24 cellular contexts compared by ENCODE assay signal in genomic region chr7:107975394-107976013, GRCh38. TPM values are rescaled to one million over a fixed set of nuclear protein-coding genes. Genes with fewer than 3 reads are reported as not detected.
"Had no signal": no experiment of that assay in that cellular context is flagged by ENCODE, and none has a peak within 500 bp of the region (broad histone marks: within the 10 kb centered on the region; RNA-seq: fewer than 3 reads in every experiment).

No MANE protein-coding gene starts in this region.

- H3K27ac ChIP-seq: foreskin keratinocyte, lower lobe of right lung, parathyroid adenoma, testis, vagina had no signal

- H3K79me2 ChIP-seq: parathyroid adenoma had no signal

- H3K4me3 Mint-ChIP-seq: activated CD4-positive, alpha-beta memory T cell treated with anti-CD3 and anti-CD28 coated beads for 36 hours; activated naive CD4-positive, alpha-beta T cell treated with anti-CD3 and anti-CD28 coated beads, Interleukin-2, amount 10 ng/mL, durations not matched to agents 7 days and 5 days; stimulated activated memory B cell treated with anti-CD40 and anti-IgM and Interleukin-4, amounts not matched to agents 10 μg/mL and 1 μg/mL and 100 μg/mL, for 72 hours; T-helper 17 cell had no signal

- ATAC-seq: foreskin keratinocyte; left colon; lower lobe of right lung; sciatic nerve; stimulated activated memory B cell treated with anti-CD40 and anti-IgM and Interleukin-4, amounts not matched to agents 10 μg/mL and 1 μg/mL and 100 μg/mL, for 72 hours; T-helper 17 cell had no signal

- DNase-seq: activated CD4-positive, alpha-beta memory T cell treated with anti-CD3 and anti-CD28 coated beads for 36 hours; activated CD4-positive, alpha-beta T cell treated with anti-CD3 and anti-CD28 coated beads for 4 hours; activated CD4-positive, CD25-positive, alpha-beta regulatory T cell; activated effector memory CD4-positive, alpha-beta T cell treated with Interleukin-2 at 50 U/mL for 16 hours; activated naive CD4-positive, alpha-beta T cell treated with anti-CD3 and anti-CD28 coated beads, Interleukin-2, amount 10 ng/mL, durations not matched to agents 7 days and 5 days; activated T-cell treated with anti-CD3 and anti-CD28 coated beads, Interleukin-2, amount 50 U/mL, for 48 hours; amygdala; foreskin keratinocyte; hypothalamus; islet precursor cell; left colon; lower lobe of right lung; mesendoderm; naive B cell; stimulated activated CD4-positive, alpha-beta T cell treated with anti-CD3 and anti-CD28 coated beads, Interleukin-15, amount 100 ng/mL, for 24 hours; SW 1271; T-helper 17 cell; testis; trophoblast cell had no signal

- H3K9me3 Mint-ChIP-seq: activated CD4-positive, alpha-beta memory T cell treated with anti-CD3 and anti-CD28 coated beads for 36 hours; activated naive CD4-positive, alpha-beta T cell treated with anti-CD3 and anti-CD28 coated beads, Interleukin-2, amount 10 ng/mL, durations not matched to agents 7 days and 5 days; stimulated activated memory B cell treated with anti-CD40 and anti-IgM and Interleukin-4, amounts not matched to agents 10 μg/mL and 1 μg/mL and 100 μg/mL, for 72 hours had no signal

- H3K4me1 Mint-ChIP-seq: activated naive CD4-positive, alpha-beta T cell treated with anti-CD3 and anti-CD28 coated beads, Interleukin-2, amount 10 ng/mL, durations not matched to agents 7 days and 5 days; naive B cell; stimulated activated memory B cell treated with anti-CD40 and anti-IgM and Interleukin-4, amounts not matched to agents 10 μg/mL and 1 μg/mL and 100 μg/mL, for 72 hours; T-helper 17 cell had no signal

- H3K4me2 ChIP-seq: smooth muscle cell had no signal

- H2AFZ ChIP-seq: parathyroid adenoma had no signal

- H3K9me3 ChIP-seq: lower lobe of right lung, testis, vagina had no signal

- H3K36me3 Mint-ChIP-seq: activated CD4-positive, alpha-beta memory T cell treated with anti-CD3 and anti-CD28 coated beads for 36 hours; activated naive CD4-positive, alpha-beta T cell treated with anti-CD3 and anti-CD28 coated beads, Interleukin-2, amount 10 ng/mL, durations not matched to agents 7 days and 5 days; naive B cell; stimulated activated memory B cell treated with anti-CD40 and anti-IgM and Interleukin-4, amounts not matched to agents 10 μg/mL and 1 μg/mL and 100 μg/mL, for 72 hours had no signal

- H3K4me3 ChIP-seq: lower lobe of right lung, smooth muscle cell, testis, vagina had no signal

- H3K4me1 ChIP-seq: parathyroid adenoma had no signal

- H3K9ac ChIP-seq: parathyroid adenoma had no signal

- H3K27ac Mint-ChIP-seq: activated naive CD4-positive, alpha-beta T cell treated with anti-CD3 and anti-CD28 coated beads, Interleukin-2, amount 10 ng/mL, durations not matched to agents 7 days and 5 days; naive B cell; stimulated activated memory B cell treated with anti-CD40 and anti-IgM and Interleukin-4, amounts not matched to agents 10 μg/mL and 1 μg/mL and 100 μg/mL, for 72 hours; T-helper 17 cell had no signal

- H3K27me3 ChIP-seq: foreskin keratinocyte, testis, vagina had no signal

RNA-seq across cellular contexts. Expression of gene LAMB1, which starts 27.5 kb away (rescaled TPM):
- total RNA-seq: activated CD4-positive, alpha-beta memory T cell treated with anti-CD3 and anti-CD28 coated beads for 36 hours; T-helper 17 cell had no signal
